ENCODE assay signal across 8 cellular contexts in the genomic region with DNA sequence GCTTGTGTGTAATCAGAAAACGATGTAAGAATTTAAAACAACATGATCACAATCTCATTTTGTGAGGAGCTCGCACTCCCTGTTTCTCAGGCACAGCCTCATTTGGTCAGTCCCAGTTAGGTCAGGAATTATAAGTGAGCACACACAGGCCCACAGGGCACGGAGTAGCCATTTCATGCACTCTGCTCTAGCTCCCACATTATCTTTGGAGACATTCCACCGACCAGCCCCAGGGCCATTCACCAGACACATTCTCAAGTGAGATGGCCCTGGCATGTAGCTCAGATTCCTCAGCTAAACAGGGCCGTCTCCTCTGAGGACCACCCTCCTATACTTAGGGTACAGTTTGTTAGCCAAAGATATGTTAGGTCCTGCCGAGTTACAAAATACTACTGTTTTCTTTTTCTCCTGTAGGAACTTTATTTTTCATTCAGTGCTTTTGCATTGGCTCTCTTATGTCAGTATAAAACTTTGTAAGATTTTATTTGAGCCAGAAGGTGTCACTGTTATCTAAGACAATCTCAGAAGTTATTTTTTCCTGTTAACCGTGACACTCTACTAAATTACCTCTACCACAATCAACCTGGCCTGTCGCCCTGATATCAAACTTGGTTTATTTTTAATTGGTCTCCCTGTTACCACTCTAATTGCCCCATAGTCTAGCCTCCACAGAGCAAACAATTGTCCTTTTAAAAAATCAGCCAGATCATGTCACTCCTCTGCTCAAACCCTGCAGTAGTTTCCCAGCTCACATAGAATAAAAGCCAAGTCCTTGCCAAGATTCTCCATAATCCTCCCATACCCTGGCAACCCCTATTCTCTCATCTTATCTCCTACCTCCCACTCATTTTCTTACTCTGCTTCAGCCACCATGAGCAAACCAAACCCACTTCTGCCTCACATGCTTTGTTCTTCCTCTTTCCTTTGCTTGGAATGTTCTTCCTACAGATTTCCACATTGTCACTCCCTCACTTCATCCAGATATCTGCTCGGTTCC.
DNase-seq lines count a peak whose midpoint lies in the region; ATAC-seq, FAIRE-seq and TF ChIP-seq lines count a peak whose summit lies in the region.

No MANE protein-coding gene starts in this region.

- DNase-seq in AG09319 (ENCODE audit: extremely low read depth, low read depth) (no peak), HTR-8/SVneo (ENCODE audit: insufficient read length, low spot score) (peak; percentile 24), astrocyte of the hippocampus (ENCODE audit: low read depth, low spot score) (peak; percentile 68), left colon (no peak), DMS153 treated with DMSO at 0.1 percent for 48 hours (lab: John Stamatoyannopoulos, UW; ENCODE audit: unreplicated experiment) (no peak), HuH-7 (ENCODE audit: low spot score) (no peak)

- FAIRE-seq in HTR-8/SVneo (lab: Jason Lieb, UNC), result no peak

- TF ChIP-seq CTCF in AG09319 (IDR thresholded peaks at IDR 0.05; ENCODE audit: low read depth, low read length), result peak; percentile 7; the same call in 1 of the 2 replicates

- intact Hi-C loops in left colon (cut with DNase I, micrococcal nuclease), result loop anchor here in 1 of 2 donors (10.0 kb wide), 3 partner anchors 124 to 684 kb away; partner anchors contain the start of genes MSL2 and STAG1

- ATAC-seq in left colon, result peak; percentile 39
- ATAC-seq in HG02759 (IDR thresholded peaks at IDR 0.05; ENCODE audit: unreplicated experiment), result no peak
- no peak for ATAC-seq in GM21360 (IDR thresholded peaks at IDR 0.05; ENCODE audit: unreplicated experiment)

Comparison
In these comparisons a context has a peak if more than half of its experiments do, and no peak if none do; other contexts are left out.
1. DNase-seq: peak in HTR-8/SVneo (single experiment) and astrocyte of the hippocampus (single experiment); none in AG09319 (single experiment), left colon (0 of 2), DMS153 treated with DMSO at 0.1 percent for 48 hours (single experiment) and HuH-7 (single experiment).